ENCODE assay signal across 8 cellular contexts in the genomic region with DNA sequence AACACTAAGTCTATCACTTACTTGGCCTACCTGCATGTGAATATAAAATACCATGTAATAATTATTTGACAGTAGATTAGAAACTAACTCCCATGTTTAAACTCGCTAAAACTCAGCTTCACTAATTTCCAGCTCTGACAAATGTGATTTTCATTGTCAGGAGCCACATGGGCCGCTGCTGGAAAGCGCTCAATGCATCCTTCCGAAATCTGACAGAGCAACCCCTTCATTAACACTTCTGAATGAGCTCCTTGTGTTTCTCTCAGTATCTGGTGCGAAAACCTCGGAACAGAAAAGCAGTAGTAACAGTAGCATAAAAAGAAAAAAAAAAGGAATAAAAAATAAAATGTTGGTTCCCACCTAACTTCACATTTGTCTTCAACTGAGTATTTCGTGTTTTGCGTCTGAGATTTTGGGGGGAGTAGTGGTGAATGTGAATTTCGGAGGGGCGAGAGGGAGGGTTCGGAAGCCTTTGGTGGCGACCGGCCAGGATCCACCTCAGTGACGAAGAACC. TPM values are rescaled to one million over a fixed set of nuclear protein-coding genes. Genes with fewer than 3 reads are reported as not detected.
A peak's percentile ranks its signal among the peaks of the same experiment; 100 is the strongest.
DNase-seq lines count a peak whose midpoint lies in the region; ATAC-seq and TF ChIP-seq lines count a peak whose summit lies in the region.

No MANE protein-coding gene starts in this region.

- TF ChIP-seq EP300 in upper lobe of left lung (IDR thresholded peaks at IDR 0.05) = no peak

- no peaks in the 10 kb centered on the region for H4K20me1 ChIP-seq in mammary epithelial cell (ENCODE audit: insufficient read depth, low read length)

- no peaks in the 10 kb centered on the region for H3K27me3 ChIP-seq in mammary epithelial cell (ENCODE audit: insufficient read depth, low read length)
- no peaks in the 10 kb centered on the region for H3K27me3 ChIP-seq in upper lobe of left lung

- H3K9me3 ChIP-seq in mammary epithelial cell (replicated peaks; ENCODE audit: insufficient read depth, low read length) (no peaks in the 10 kb centered on the region), upper lobe of left lung (no peaks in the 10 kb centered on the region)

- H3K4me1 ChIP-seq in mammary epithelial cell (ENCODE audit: insufficient read depth, low read length) (peaks cover 11% of the 10 kb centered on the region), upper lobe of left lung (peaks cover 10 to 17% (median 14%) of the 10 kb centered on the region in 4 donors)

- DNase-seq in C1 segment of cervical spinal cord (lab: John Stamatoyannopoulos, UW) = peak in 8 of 14 donors; percentile 17 to 60 (median 38)
- peak; percentile 32 for DNase-seq in KBM-7
- peak; percentile 5 for DNase-seq in mammary epithelial cell
- DNase-seq in lung microvascular endothelial cell (ENCODE audit: low read depth in 2 of 2) = peak; percentile 16 to 25
- DNase-seq in upper lobe of left lung = no peak
- DNase-seq in GM13976 (ENCODE audit: low spot score) = no peak
- DNase-seq in NCI-H510A treated with DMSO at 0.1 percent for 48 hours (lab: John Stamatoyannopoulos, UW) = no peak

- peak overlapping the region; percentile 89 for H3K27ac ChIP-seq in mammary epithelial cell (ENCODE audit: insufficient read depth, low read depth, low read length)
- H3K27ac ChIP-seq in upper lobe of left lung = peak overlapping the region; percentile 85 to 95 (median 94)

- BruUV-seq in mammary epithelial cell (replicated peaks; lab: Mats Ljungman, UMichigan) = TSS peak; percentile 63

- no peak for TF ChIP-seq CTCF in mammary epithelial cell (conservative IDR thresholded peaks at IDR 0.05 in 1 of 2, IDR thresholded peaks at IDR 0.05 in 1 of 2; ENCODE audit: extremely low read depth in 1 of 2, insufficient read depth in 1 of 2, low read depth in 1 of 2, low read length in 2 of 2)
- TF ChIP-seq CTCF in upper lobe of left lung (IDR thresholded peaks at IDR 0.05) = no peak
- TF ChIP-seq CTCF in GM13976 (IDR thresholded peaks at IDR 0.05; ENCODE audit: borderline replicate concordance, control extremely low read depth, extremely low read depth, insufficient read depth, missing control alignments) = no peak

- no peak for ATAC-seq in upper lobe of left lung (ENCODE audit: low FRiP score in 2 of 2)
- no peak for ATAC-seq in GM18907 (IDR thresholded peaks at IDR 0.05; ENCODE audit: unreplicated experiment)

- CTCF ChIA-PET in mammary epithelial cell (lab: Charles Lee; ENCODE audit: low non-redundant PET) = no interaction called here

- H2AFZ ChIP-seq in mammary epithelial cell (ENCODE audit: low read depth, low read length) = peak overlapping the region; percentile 93

- WGBS in mammary epithelial cell (ENCODE audit: low coverage, missing lambda C conversion rate) = under 1% methylated on average over 10 of the region's 14 CpGs
- 7 to 12% methylated on average over 13 of the region's 14 CpGs for WGBS in upper lobe of left lung, 2 donors

- in situ Hi-C loops in KBM-7 (cut with MboI; ENCODE audit: low pct_unique_long_range_greater_than_20kb, low sequenced_read_pairs) = loop anchor here (25.0 kb wide), 1 partner anchor 196 kb away; a partner anchor contains a TSS
- in situ Hi-C loops in mammary epithelial cell (cut with MboI; ENCODE audit: low sequenced_read_pairs in 2 of 2) = loop anchor here in 1 of 2 donors (10.0 kb wide), 1 partner anchor 73 kb away; a partner anchor contains a TSS
- in situ Hi-C loops in GM13976 (cut with MboI; ENCODE audit: low sequenced_read_pairs, unreplicated experiment) = no loop called here

- peaks cover 11% of the 10 kb centered on the region for H3K36me3 ChIP-seq in mammary epithelial cell (ENCODE audit: insufficient read depth, low read length)
- peaks cover 4 to 25% (median 10%) of the 10 kb centered on the region in 4 donors for H3K36me3 ChIP-seq in upper lobe of left lung

- peak overlapping the region; percentile 98 for H3K9ac ChIP-seq in mammary epithelial cell (ENCODE audit: insufficient read depth, low read length)

- intact Hi-C loops in mammary epithelial cell (cut with micrococcal nuclease) = loop anchor here (1.0 to 10.0 kb wide), 4 partner anchors 21 to 203 kb away; a partner anchor contains a TSS

- H3K4me3 ChIP-seq in mammary epithelial cell (replicated peaks in 1 of 3; ENCODE audit: insufficient read depth in 1 of 3, low read depth in 2 of 3, low read length in 3 of 3) (peak overlapping the region; percentile 81 to 99 (median 93)), upper lobe of left lung (peak overlapping the region; percentile 65 to 85 (median 76))

- H3K79me2 ChIP-seq in mammary epithelial cell (ENCODE audit: insufficient read depth, low read length) = peaks cover 42% of the 10 kb centered on the region

- peak overlapping the region; percentile 86 for H3K4me2 ChIP-seq in mammary epithelial cell (ENCODE audit: insufficient read depth, low read depth, low read length)

- TF ChIP-seq POLR2A in upper lobe of left lung (IDR thresholded peaks at IDR 0.05) = no peak

- dilution Hi-C loops in mammary epithelial cell (cut with HindIII; ENCODE audit: low sequenced_read_pairs) = no loop called here

RNA-seq across cellular contexts. Expression of a gene that starts 0.7 kb away (rescaled TPM):
- total RNA-seq in mammary epithelial cell = 100 to 1,000 TPM in 1 of 2 donors, 10 to 100 TPM in 1; 69.3 to 123 TPM
- 150 TPM for polyA plus RNA-seq in mammary epithelial cell
- polyA minus RNA-seq in mammary epithelial cell = 84.4 TPM
- 72.8 and 86.3 TPM in 2 replicates for total RNA-seq in lung microvascular endothelial cell
- total RNA-seq in upper lobe of left lung = 10 to 100 TPM; 21.0 to 61.3 (median 35.6) TPM

RNA-seq across cellular contexts. Expression of a gene that starts 47.4 kb away (rescaled TPM):
- total RNA-seq in mammary epithelial cell (under 1 TPM in 1 of 2 donors, not detected in 1; 0.17 TPM), lung microvascular endothelial cell (0.22 and 0.40 TPM in 2 replicates), upper lobe of left lung (1 to 10 TPM in 1 of 6 donors, under 1 TPM in 3, not detected in 2; 0.46 to 2.1 (median 0.78) TPM)
- polyA plus RNA-seq in mammary epithelial cell = not detected
- polyA minus RNA-seq in mammary epithelial cell = not detected

RNA-seq across cellular contexts. Expression of a gene that starts 55.2 kb away (rescaled TPM):
- not detected for total RNA-seq in mammary epithelial cell
- polyA plus RNA-seq in mammary epithelial cell = not detected
- not detected for polyA minus RNA-seq in mammary epithelial cell
- total RNA-seq in lung microvascular endothelial cell = not detected in 2 replicates
- total RNA-seq in upper lobe of left lung = under 1 TPM in 2 of 6 donors, not detected in 4; 0.14 to 0.30 TPM

Comparison
In these comparisons a context has a peak if more than half of its experiments do, and no peak if none do; other contexts are left out.
1. DNase-seq: peak in C1 segment of cervical spinal cord (8 of 14), KBM-7 (single experiment), mammary epithelial cell (single experiment) and lung microvascular endothelial cell (2 of 2); none in upper lobe of left lung (0 of 2), GM13976 (single experiment) and NCI-H510A treated with DMSO at 0.1 percent for 48 hours (single experiment).